Comparison of ENCODE assay signal across 8 cellular contexts in the genomic region with DNA sequence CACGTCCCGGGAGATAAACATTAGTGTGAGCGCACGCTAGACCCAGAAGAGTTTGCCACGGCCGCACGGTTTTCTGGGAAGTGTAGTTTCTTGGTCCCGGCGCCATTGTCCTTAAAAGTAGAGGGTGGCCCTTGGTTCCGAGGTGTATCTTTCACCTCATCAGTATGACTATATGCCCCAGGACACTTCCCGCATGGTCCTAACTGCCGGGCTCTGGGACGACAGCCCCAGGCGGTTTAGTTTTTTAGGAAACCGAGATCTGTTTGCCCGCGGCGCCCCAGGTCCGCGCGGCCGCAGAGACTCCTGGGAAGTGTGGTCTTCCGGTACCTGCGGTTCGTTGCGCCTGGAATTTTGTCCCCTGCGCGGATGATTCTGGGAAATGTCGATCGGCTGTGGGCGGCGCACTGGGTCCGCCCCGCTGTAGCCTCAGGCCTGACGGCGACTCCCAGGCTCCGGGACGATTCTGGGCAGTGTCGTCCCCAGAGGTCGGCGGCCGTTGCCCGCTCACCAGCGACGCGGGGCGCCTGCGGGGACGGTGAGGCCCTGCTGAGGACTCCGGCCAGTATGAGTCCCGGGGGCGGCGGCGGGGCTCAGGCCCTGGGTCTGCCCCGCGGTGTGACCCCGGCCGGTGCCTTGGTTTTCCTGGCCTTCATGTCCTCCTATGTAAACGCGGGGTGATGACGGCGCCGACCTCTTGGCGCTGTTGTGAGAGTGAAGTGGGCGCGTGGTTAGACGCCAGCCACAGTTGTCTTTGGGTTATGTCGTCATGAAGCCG. TPM values are rescaled to one million over a fixed set of nuclear protein-coding genes. Genes with fewer than 3 reads are reported as not detected.
DNase-seq lines count a peak whose midpoint lies in the region; ATAC-seq and TF ChIP-seq lines count a peak whose summit lies in the region.

A gene (plus strand): TSS at position 418 of the 775 bp plus-strand sequence. CDS start 795 bp downstream, outside the sequence.

- DNase-seq in AG09309 (ENCODE audit: low read depth), result peak; percentile 54
- DNase-seq in NCI-H226, result peak; percentile 80
- DNase-seq in cerebellar cortex (ENCODE audit: low spot score), result peak; percentile 94
- DNase-seq in kidney epithelial cell (ENCODE audit: low read depth), result peak; percentile 50
- DNase-seq in stimulated activated CD4-positive, alpha-beta T cell treated with anti-CD3 and anti-CD28 coated beads, Interleukin-15, amount 100 ng/mL, for 24 hours, result peak; percentile 89

- no peaks in the 10 kb centered on the region for H3K27me3 ChIP-seq in kidney epithelial cell (ENCODE audit: control insufficient read depth, insufficient read depth, low read length)

- peak within 1 kb of the TSS; percentile 76 for H3K4me3 ChIP-seq in AG09309 (ENCODE audit: control insufficient read depth, low read depth, low read length)
- H3K4me3 ChIP-seq in kidney epithelial cell (ENCODE audit: low read depth, low read length), result peak within 1 kb of the TSS; percentile 61

- ATAC-seq in GM19023 (IDR thresholded peaks at IDR 0.05; ENCODE audit: unreplicated experiment), result peak; percentile 81
- ATAC-seq in HG03196 (IDR thresholded peaks at IDR 0.05; ENCODE audit: unreplicated experiment), result peak; percentile 81
- peak; percentile 88 to 89 for ATAC-seq in activated CD4-positive, CD25-positive, alpha-beta regulatory T cell treated with anti-CD3 and anti-CD28 coated beads, Interleukin-2, amount 50 U/mL, for 24 hours

- TF ChIP-seq CTCF in AG09309 (IDR thresholded peaks at IDR 0.05; ENCODE audit: control insufficient read depth, insufficient read depth, low read depth, low read length, missing control alignments) (no peak), kidney epithelial cell (IDR thresholded peaks at IDR 0.05; ENCODE audit: insufficient read depth, low read length, poor library complexity, severe bottlenecking) (no peak)

- peaks cover 2% of the 10 kb centered on the region for H3K36me3 ChIP-seq in kidney epithelial cell (ENCODE audit: control insufficient read depth, insufficient read depth, low read length)

RNA-seq across cellular contexts. Expression of the gene that starts here (rescaled TPM):
- 14.3 and 21.1 TPM in 2 replicates for total RNA-seq in kidney epithelial cell

Comparison
In these comparisons a context has a peak if more than half of its experiments do, and no peak if none do; other contexts are left out.
1. Peak in every context shown above with its lines: DNase-seq, ATAC-seq and H3K4me3 ChIP-seq.